25 cellular contexts compared by ENCODE assay signal in the genomic region with DNA sequence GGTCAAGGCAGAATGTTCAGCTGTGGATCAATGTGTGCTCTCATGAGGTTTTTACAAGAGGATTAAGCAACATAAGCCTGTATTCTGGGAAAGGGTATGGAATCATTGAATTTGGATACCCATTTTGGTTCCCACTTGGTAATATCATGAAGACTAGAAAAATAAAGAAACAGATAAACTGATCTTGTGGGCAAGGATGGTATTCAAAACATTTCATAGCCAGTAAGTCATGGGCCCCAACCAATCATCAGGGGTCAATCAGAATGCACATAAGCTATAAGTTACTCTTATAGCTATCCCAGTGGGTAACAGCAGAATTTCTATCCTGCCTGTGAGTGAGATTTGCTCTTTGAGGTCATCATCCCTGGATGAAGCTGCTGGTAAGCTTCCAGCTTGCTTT.
"Had no signal": no experiment of that assay in that cellular context is flagged by ENCODE, and none has a peak within 500 bp of the region (broad histone marks: within the 10 kb centered on the region; RNA-seq: fewer than 3 reads in every experiment).

No MANE protein-coding gene starts in this region.

- H3K36me3 Mint-ChIP-seq: natural killer cell; stimulated activated naive B cell treated with anti-CD40 and anti-IgM and Interleukin-4, amounts not matched to agents 10 μg/mL and 1 μg/mL and 100 μg/mL, for 72 hours had no signal

- H3K4me3 ChIP-seq: esophagus squamous epithelium, lower lobe of right lung, ovary, psoas muscle, sigmoid colon, thoracic aorta, tibial nerve, upper lobe of left lung had no signal

- ATAC-seq: effector memory CD8-positive, alpha-beta T cell; left ventricle myocardium superior; lower lobe of right lung; natural killer cell; psoas muscle; right cardiac atrium; stimulated activated naive B cell treated with anti-CD40 and anti-IgM and Interleukin-4, amounts not matched to agents 10 μg/mL and 1 μg/mL and 100 μg/mL, for 72 hours had no signal

- FAIRE-seq: endometrium, frontal cortex, keratinocyte, small intestine, urothelium cell line had no signal

- H3K4me3 Mint-ChIP-seq: effector memory CD8-positive, alpha-beta T cell; natural killer cell; stimulated activated naive B cell treated with anti-CD40 and anti-IgM and Interleukin-4, amounts not matched to agents 10 μg/mL and 1 μg/mL and 100 μg/mL, for 72 hours; stimulated activated naive CD8-positive, alpha-beta T cell treated with anti-CD3 and anti-CD28 coated beads, Interleukin-15, Interleukin-2, amounts not matched to agents 100 ng/mL and 50 ng/mL, for 24 hours had no signal

- H3K4me1 ChIP-seq: esophagus squamous epithelium, lower lobe of right lung, psoas muscle, sigmoid colon, tibial nerve, upper lobe of left lung had no signal

- H3K36me3 ChIP-seq: esophagus squamous epithelium, lower lobe of right lung, ovary, sigmoid colon, thoracic aorta, tibial nerve, upper lobe of left lung had no signal

- H3K9me3 Mint-ChIP-seq: stimulated activated naive B cell treated with anti-CD40 and anti-IgM and Interleukin-4, amounts not matched to agents 10 μg/mL and 1 μg/mL and 100 μg/mL, for 72 hours had no signal

- H3K27ac Mint-ChIP-seq: effector memory CD8-positive, alpha-beta T cell; natural killer cell; stimulated activated naive B cell treated with anti-CD40 and anti-IgM and Interleukin-4, amounts not matched to agents 10 μg/mL and 1 μg/mL and 100 μg/mL, for 72 hours; stimulated activated naive CD8-positive, alpha-beta T cell treated with anti-CD3 and anti-CD28 coated beads, Interleukin-15, Interleukin-2, amounts not matched to agents 100 ng/mL and 50 ng/mL, for 24 hours had no signal

- H3K4me1 Mint-ChIP-seq: natural killer cell had no signal

- H3K9me3 ChIP-seq: esophagus squamous epithelium, lower lobe of right lung, ovary, psoas muscle, sigmoid colon, thoracic aorta, tibial nerve, upper lobe of left lung had no signal

- H3K27ac ChIP-seq: esophagus squamous epithelium, lower lobe of right lung, ovary, psoas muscle, sigmoid colon, thoracic aorta, tibial nerve, upper lobe of left lung had no signal

- H3K27me3 ChIP-seq: esophagus squamous epithelium, ovary, sigmoid colon, tibial nerve, upper lobe of left lung had no signal

- DNase-seq: cortex of kidney; effector memory CD8-positive, alpha-beta T cell; erythroblast; esophagus squamous epithelium; left ventricle myocardium superior; lower lobe of right lung; natural killer cell; occipital lobe; ovary; posterior cingulate gyrus; psoas muscle; right cardiac atrium; sigmoid colon; small intestine; stimulated activated CD4-positive, alpha-beta T cell treated with anti-CD3 and anti-CD28 coated beads, Interleukin-15, amount 100 ng/mL, for 24 hours; stimulated activated CD4-positive, alpha-beta T cell treated with anti-CD3 and anti-CD28 coated beads, Interleukin-2, amount 100 ng/mL, for 48 hours; stimulated activated naive B cell treated with anti-CD40 and anti-IgM and Interleukin-4, amounts not matched to agents 10 μg/mL and 1 μg/mL and 100 μg/mL, for 72 hours; upper lobe of left lung had no signal

- H3K27me3 Mint-ChIP-seq: effector memory CD8-positive, alpha-beta T cell; stimulated activated naive CD8-positive, alpha-beta T cell treated with anti-CD3 and anti-CD28 coated beads, Interleukin-15, Interleukin-2, amounts not matched to agents 100 ng/mL and 50 ng/mL, for 24 hours had no signal
